Comparison of ENCODE assay signal across 8 cellular contexts in genomic region chr3:15601046-15601398, GRCh38. TPM values are rescaled to one million over a fixed set of nuclear protein-coding genes. Genes with fewer than 3 reads are reported as not detected.
DNase-seq lines count a peak whose midpoint lies in the region; ATAC-seq, FAIRE-seq and TF ChIP-seq lines count a peak whose summit lies in the region.

No MANE protein-coding gene starts in this region.

- no peak for DNase-seq in HAP-1 (ENCODE audit: low spot score in 2 of 2)
- no peak for DNase-seq in OCI-LY7 (ENCODE audit: low spot score)
- no peak for DNase-seq in osteocyte (ENCODE audit: extremely low spot score, unreplicated experiment)
- DNase-seq in D341Med (ENCODE audit: low spot score) = no peak
- DNase-seq in frontal cortex (ENCODE audit: low spot score in 2 of 2) = no peak
- DNase-seq in stimulated activated naive CD4-positive, alpha-beta T cell treated with Interleukin-2 at 50 U/mL for 16 hours (lab: John Stamatoyannopoulos, UW) = no peak

- no peak for TF ChIP-seq CTCF in DOHH2 (IDR thresholded peaks at IDR 0.05; ENCODE audit: low read depth, low read length, poor library complexity, severe bottlenecking)
- no peak for TF ChIP-seq CTCF in OCI-LY7 (conservative IDR thresholded peaks at IDR 0.05; ENCODE audit: low read length)
- TF ChIP-seq CTCF in osteocyte (IDR thresholded peaks at IDR 0.05) = no peak

- H3K9me2 ChIP-seq in DOHH2 (replicated peaks; ENCODE audit: control insufficient read depth, low read length) (no peaks in the 10 kb centered on the region), OCI-LY7 (ENCODE audit: insufficient read depth, low read length) (no peaks in the 10 kb centered on the region)

- H3K27ac Mint-ChIP-seq in osteocyte (ENCODE audit: unreplicated experiment) = peak overlapping the region; percentile 99

- peaks cover 26% of the 10 kb centered on the region for H3K36me3 ChIP-seq in DOHH2 (ENCODE audit: control insufficient read depth, low read length)
- H3K36me3 ChIP-seq in HAP-1 (replicated peaks) = peaks cover 6% of the 10 kb centered on the region
- peaks cover 35% of the 10 kb centered on the region for H3K36me3 ChIP-seq in OCI-LY7 (ENCODE audit: insufficient read depth, low read length)

- H4K20me1 ChIP-seq in DOHH2 (ENCODE audit: control insufficient read depth, insufficient read depth, low read depth, low read length) (no peaks in the 10 kb centered on the region), OCI-LY7 (ENCODE audit: insufficient read depth, low read length) (no peaks in the 10 kb centered on the region)

- peaks cover 17% of the 10 kb centered on the region for H3K4me1 ChIP-seq in DOHH2 (ENCODE audit: control insufficient read depth, low read length)
- peaks cover 4% of the 10 kb centered on the region; the same call in 1 of the 2 replicates for H3K4me1 ChIP-seq in HAP-1
- peaks cover 15% of the 10 kb centered on the region for H3K4me1 ChIP-seq in OCI-LY7 (ENCODE audit: insufficient read depth, low read length, poor library complexity, severe bottlenecking)

- H3K9me3 ChIP-seq in DOHH2 (ENCODE audit: control insufficient read depth, insufficient read depth, low read length) = no peaks in the 10 kb centered on the region; the same call in 1 of the 2 replicates
- no peaks in the 10 kb centered on the region for H3K9me3 ChIP-seq in HAP-1
- peaks cover 4% of the 10 kb centered on the region; the same call in 1 of the 2 replicates for H3K9me3 ChIP-seq in OCI-LY7 (ENCODE audit: low read length)

- peak overlapping the region; percentile 91 for H2AFZ ChIP-seq in OCI-LY7 (ENCODE audit: low read length)

- H3K4me3 Mint-ChIP-seq in osteocyte (ENCODE audit: unreplicated experiment) = peak overlapping the region; percentile 100

- peak overlapping the region; percentile 78 for H3K4me3 ChIP-seq in DOHH2 (ENCODE audit: low read length)
- peak overlapping the region; percentile 80 for H3K4me3 ChIP-seq in HAP-1
- peak overlapping the region; percentile 83 for H3K4me3 ChIP-seq in OCI-LY7 (ENCODE audit: low read depth, low read length, poor library complexity, severe bottlenecking)

- in situ Hi-C loops in HAP-1 (cut with MboI; ENCODE audit: low sequenced_read_pairs) = no loop called here

- peaks cover 7% of the 10 kb centered on the region for H3F3A ChIP-seq in DOHH2 (ENCODE audit: control insufficient read depth, insufficient read depth)

- POLR2A ChIA-PET in OCI-LY7 (lab: Charles Lee) = interaction anchor here (0.6 to 1.4 kb wide), 5 partner anchors 10 to 1246 kb away, joined by 3 to 6 read pairs (median 3); no protein-coding TSS in a partner anchor

- H3K79me2 ChIP-seq in DOHH2 (ENCODE audit: control insufficient read depth, low read length) (peaks cover 19% of the 10 kb centered on the region), OCI-LY7 (ENCODE audit: insufficient read depth, low read depth, low read length) (peaks cover 8% of the 10 kb centered on the region; the same call in 1 of the 2 replicates)

- H3K9me3 Mint-ChIP-seq in osteocyte (ENCODE audit: unreplicated experiment) = no peaks in the 10 kb centered on the region

- H3K36me3 Mint-ChIP-seq in osteocyte (ENCODE audit: unreplicated experiment) = peaks cover 33% of the 10 kb centered on the region

- BruUV-seq in OCI-LY7 (replicated peaks; lab: Mats Ljungman, UMichigan) = no TSS peak

- FAIRE-seq in frontal cortex (lab: Jason Lieb, UNC) = no peak

- H3K27me3 ChIP-seq in DOHH2 (ENCODE audit: control insufficient read depth, low read length) (no peaks in the 10 kb centered on the region), HAP-1 (ENCODE audit: low read depth) (no peaks in the 10 kb centered on the region)

- peaks cover 33% of the 10 kb centered on the region for H3K4me1 Mint-ChIP-seq in osteocyte (ENCODE audit: unreplicated experiment)

- H3K4me2 ChIP-seq in DOHH2 (ENCODE audit: low read length) (peak overlapping the region; percentile 86), OCI-LY7 (ENCODE audit: low read length) (peak overlapping the region; percentile 91)

- no peaks in the 10 kb centered on the region for H3K27me3 Mint-ChIP-seq in osteocyte (ENCODE audit: unreplicated experiment)

- CTCF ChIA-PET in OCI-LY7 (lab: Charles Lee; ENCODE audit: unreplicated experiment) = interaction anchor here (0.5 kb wide), 1 partner anchor 113 kb away, joined by 3 read pairs; no protein-coding TSS in a partner anchor

- peak; percentile 4 for ATAC-seq in esophagus mucosa

- H3K27ac ChIP-seq in DOHH2 (ENCODE audit: low read depth, low read length) = peak overlapping the region; percentile 62
- peak overlapping the region; percentile 75 for H3K27ac ChIP-seq in OCI-LY7 (ENCODE audit: low read depth, low read length, poor library complexity, severe bottlenecking)

- intact Hi-C loops in OCI-LY7 (cut with micrococcal nuclease; ENCODE audit: unreplicated experiment) = loop anchor here (2.0 kb wide), 1 partner anchor 174 kb away; the partner anchor contains the start of genes EAF1 and METTL6

RNA-seq across cellular contexts. Expression of gene HACL1, which starts 0.3 kb away (rescaled TPM):
- total RNA-seq in OCI-LY7 (2014; rRNA removed; shearing (Covaris generic)) = 13.9 and 25.5 TPM in 2 replicates
- total RNA-seq in OCI-LY7 (2022) (22.0 and 29.1 TPM in 2 replicates), esophagus mucosa (9.6 TPM), osteocyte (23.7 and 24.7 TPM in 2 replicates), frontal cortex (33.4 TPM)

RNA-seq across cellular contexts. Expression of gene BTD, which starts 0.5 kb away (rescaled TPM):
- total RNA-seq in OCI-LY7 (2014; rRNA removed; shearing (Covaris generic)) = 4.7 and 6.0 TPM in 2 replicates
- total RNA-seq in OCI-LY7 (2022) (4.2 and 4.8 TPM in 2 replicates), esophagus mucosa (8.3 TPM), osteocyte (28.0 and 28.9 TPM in 2 replicates), frontal cortex (13.9 TPM)
